ENCODE assay signal across 20 cellular contexts in the genomic region with DNA sequence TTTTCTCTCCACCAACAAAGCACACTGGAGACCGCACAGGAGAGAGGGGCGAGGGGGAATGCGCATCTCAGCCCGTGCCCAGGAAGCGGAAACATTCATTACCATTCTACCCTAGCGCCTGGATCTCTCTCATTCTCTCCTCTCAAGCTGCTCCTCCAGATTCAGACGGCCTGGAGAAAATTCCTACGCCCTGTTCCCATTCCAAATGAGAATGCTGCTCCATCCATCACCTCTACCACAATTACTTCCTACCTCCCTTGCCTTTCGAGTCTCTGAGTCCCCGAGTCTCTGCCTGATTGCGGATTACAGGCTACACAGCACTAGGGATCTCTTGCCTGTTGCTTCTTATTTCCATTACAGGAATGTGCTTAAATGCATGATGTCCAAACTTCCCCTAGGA.
"Had no signal": no experiment of that assay in that cellular context is flagged by ENCODE, and none has a peak within 500 bp of the region (broad histone marks: within the 10 kb centered on the region; RNA-seq: fewer than 3 reads in every experiment).

No MANE protein-coding gene starts in this region.

- DNase-seq: activated CD4-positive, alpha-beta T cell treated with anti-CD3 and anti-CD28 coated beads for 1 hour; activated CD4-positive, alpha-beta T cell treated with anti-CD3 and anti-CD28 coated beads, Interleukin-2, amount 50 U/mL, for 4 hours; activated naive CD4-positive, alpha-beta T cell treated with anti-CD3 and anti-CD28 coated beads for 36 hours; activated naive CD8-positive, alpha-beta T cell treated with anti-CD3 and anti-CD28 coated beads, Interleukin-2, amount 50 U/mL, for 24 hours; esophagus squamous epithelium; foreskin fibroblast; head of caudate nucleus; kidney; left ventricle myocardium inferior; right cardiac atrium; SK-N-SH; small intestine; stimulated activated CD4-positive, alpha-beta T cell treated with anti-CD3 and anti-CD28 coated beads, Interleukin-4, amount 100 ng/mL, for 4 hours; stimulated activated CD8-positive, alpha-beta memory T cell treated with anti-CD3 and anti-CD28 coated beads, Interleukin-4, amount 100 ng/mL, for 48 hours; stimulated activated naive CD8-positive, alpha-beta T cell treated with anti-CD3 and anti-CD28 coated beads, Interleukin-15, Interleukin-2, amounts not matched to agents 100 U/mL and 50 U/mL, for 24 hours; T-cell; upper lobe of left lung had no signal

- H3K9me3 ChIP-seq: ascending aorta, esophagus squamous epithelium, left ventricle myocardium inferior, SK-N-SH, upper lobe of left lung had no signal

- H3K4me3 ChIP-seq: ascending aorta, cardiac muscle cell, esophagus squamous epithelium, left ventricle myocardium inferior, upper lobe of left lung had no signal

- H3K27ac ChIP-seq: ascending aorta, cardiac muscle cell, esophagus squamous epithelium, left ventricle myocardium inferior had no signal

- H3K27me3 ChIP-seq: ascending aorta, cardiac muscle cell, esophagus squamous epithelium, upper lobe of left lung had no signal

- ATAC-seq: activated naive CD8-positive, alpha-beta T cell treated with anti-CD3 and anti-CD28 coated beads, Interleukin-2, amount 50 U/mL, for 24 hours; natural killer cell treated with Interleukin-12 subunit alpha and Interleukin-12 subunit beta and Interleukin-15 and Interleukin-18, amount 100 ng/mL, for 72 hours; right cardiac atrium; stimulated activated naive CD8-positive, alpha-beta T cell treated with anti-CD3 and anti-CD28 coated beads, Interleukin-15, Interleukin-2, amounts not matched to agents 100 U/mL and 50 U/mL, for 24 hours; T-cell had no signal

- H3K4me1 ChIP-seq: ascending aorta had no signal
